ENCODE assay signal across 21 cellular contexts in genomic region chr1:56626546-56626945, GRCh38. TPM values are rescaled to one million over a fixed set of nuclear protein-coding genes. Genes with fewer than 3 reads are reported as not detected.
A peak's percentile ranks its signal among the peaks of the same experiment; 100 is the strongest.
DNase-seq lines count a peak whose midpoint lies in the region; TF ChIP-seq lines count a peak whose summit lies in the region.
"Had no signal": no experiment of that assay in that cellular context is flagged by ENCODE, and none has a peak within 500 bp of the region (broad histone marks: within the 10 kb centered on the region; RNA-seq: fewer than 3 reads in every experiment).

No MANE protein-coding gene starts in this region.

- H3K27me3 ChIP-seq in SK-N-SH (ENCODE audit: insufficient read depth) (no peaks in the 10 kb centered on the region), sigmoid colon (no peaks in the 10 kb centered on the region)
- H3K27me3 ChIP-seq: gastroesophageal sphincter had no signal

- peak overlapping the region in 1 of 2 experiments; percentile 40; a peak in 2 of 4 replicates for H3K27ac ChIP-seq in SK-N-SH (ENCODE audit: low read depth in 2 of 2, low read length in 1 of 2)
- H3K27ac ChIP-seq in sigmoid colon, result no peak overlapping the region
- H3K27ac ChIP-seq: gastroesophageal sphincter, thoracic aorta had no signal

- intact Hi-C loops in sigmoid colon (cut with DNase I), result no loop called here

- no peak for TF ChIP-seq RAD21 in SK-N-SH (IDR thresholded peaks at IDR 0.05; ENCODE audit: low read length)

- TF ChIP-seq EP300 in SK-N-SH (IDR thresholded peaks at IDR 0.05; ENCODE audit: borderline replicate concordance in 1 of 2, low read depth in 1 of 2, low read length in 1 of 2) (no peak), sigmoid colon (IDR thresholded peaks at IDR 0.05) (no peak)

- H3K4me3 ChIP-seq in SK-N-SH (ENCODE audit: low read depth in 2 of 2, low read length in 1 of 2) (no peak overlapping the region), fibroblast of the aortic adventitia (ENCODE audit: low read depth, low read length) (no peak overlapping the region), sigmoid colon (no peak overlapping the region)
- H3K4me3 ChIP-seq: gastroesophageal sphincter, lung, smooth muscle cell, thoracic aorta had no signal

- H3F3A ChIP-seq in SK-N-SH (replicated peaks; ENCODE audit: insufficient read depth), result peaks cover 16% of the 10 kb centered on the region

- DNase-seq in GM03348 (ENCODE audit: low spot score), result peak; percentile 56
- DNase-seq in SK-N-SH, result no peak
- peak; percentile 43 for DNase-seq in fibroblast of the aortic adventitia (ENCODE audit: low read depth)
- DNase-seq in activated CD8-positive, alpha-beta memory T cell treated with anti-CD3 and anti-CD28 coated beads for 24 hours, result no peak
- no peak for DNase-seq in sigmoid colon
- DNase-seq in activated CD4-positive, alpha-beta T cell treated with anti-CD3 and anti-CD28 coated beads, Interleukin-2, amount 50 U/mL, for 1 hour, result no peak
- DNase-seq in Ammon's horn (ENCODE audit: low spot score), result no peak
- DNase-seq: activated B cell treated with CpG ODN at 0.5 μM for 24 hours; activated CD4-positive, alpha-beta T cell treated with anti-CD3 and anti-CD28 coated beads, Interleukin-2, amount 50 U/mL, for 48 hours; activated effector memory CD4-positive, alpha-beta T cell treated with anti-CD3 and anti-CD28 coated beads, Interleukin-2, amount 50 U/mL, for 16 hours; CD4-positive, CD25-positive, alpha-beta regulatory T cell; cortex of kidney; KG1; NCI-H1694; NCI-H774; stimulated activated naive CD4-positive, alpha-beta T cell treated with Interleukin-2 at 50 U/mL for 16 hours; T1000 had no signal

- no peaks in the 10 kb centered on the region for H4K20me1 ChIP-seq in SK-N-SH (ENCODE audit: insufficient read depth)

- H3K9me2 ChIP-seq in SK-N-SH, result no peaks in the 10 kb centered on the region

- H3K4me1 ChIP-seq in SK-N-SH (ENCODE audit: control insufficient read depth in 1 of 2, insufficient read depth in 2 of 2, low read depth in 1 of 2, low read length in 1 of 2), result peaks cover 0 to 5% of the 10 kb centered on the region in 2 experiments; a peak in 1 of 4 replicates
- no peaks in the 10 kb centered on the region for H3K4me1 ChIP-seq in sigmoid colon
- H3K4me1 ChIP-seq: gastroesophageal sphincter had no signal

- H3K9ac ChIP-seq in SK-N-SH, result no peak overlapping the region

- no peaks in the 10 kb centered on the region for H3K36me3 ChIP-seq in SK-N-SH (replicated peaks in 1 of 2; ENCODE audit: control insufficient read depth in 1 of 2, insufficient read depth in 2 of 2, low read length in 1 of 2)
- no peaks in the 10 kb centered on the region for H3K36me3 ChIP-seq in sigmoid colon
- H3K36me3 ChIP-seq: gastroesophageal sphincter, thoracic aorta had no signal

- POLR2A ChIA-PET in SK-N-SH (lab: Yijun Ruan, JAX), result no interaction called here

- H2AFZ ChIP-seq in SK-N-SH (ENCODE audit: low read depth), result 0 out of 2 replicates have a peak overlapping the region, but pooled peaks have one; percentile 32

- H3K79me2 ChIP-seq in SK-N-SH (ENCODE audit: insufficient read depth), result no peaks in the 10 kb centered on the region

- CTCF ChIA-PET in SK-N-SH (lab: Yijun Ruan, JAX), result interaction anchor here (1.1 kb wide), 1 partner anchor 41 kb away, joined by 4 read pairs; no protein-coding TSS in a partner anchor

- no peak for TF ChIP-seq POLR2A in sigmoid colon (IDR thresholded peaks at IDR 0.05)

- 0 out of 2 replicates have a peak overlapping the region, but pooled peaks have one; percentile 21 for H3K4me2 ChIP-seq in SK-N-SH
- H3K4me2 ChIP-seq: smooth muscle cell had no signal

- H3K9me3 ChIP-seq in SK-N-SH (no peaks in the 10 kb centered on the region), sigmoid colon (no peaks in the 10 kb centered on the region)
- H3K9me3 ChIP-seq: gastroesophageal sphincter, thoracic aorta had no signal

- no peak for TF ChIP-seq CTCF in SK-N-SH (IDR thresholded peaks at IDR 0.05)
- TF ChIP-seq CTCF in fibroblast of the aortic adventitia (IDR thresholded peaks at IDR 0.05; ENCODE audit: insufficient read depth, low read length), result no peak
- TF ChIP-seq CTCF in sigmoid colon (IDR thresholded peaks at IDR 0.05), result no peak

TF ChIP-seq in SK-N-SH, 30 proteins besides CTCF, POLR2A, EP300 and RAD21:
- no peak for TF ChIP-seq GATA2 (CRISPR knock-in tag; IDR thresholded peaks at IDR 0.05)
- no peak for TF ChIP-seq REST (IDR thresholded peaks at IDR 0.05; ENCODE audit: low read depth, low read length)
- no peak for TF ChIP-seq NRF1 (IDR thresholded peaks at IDR 0.05; ENCODE audit: low read depth, low read length)
- 0 out of 2 replicates have a peak, but pooled peaks have one; percentile 14 for TF ChIP-seq JUND (IDR thresholded peaks at IDR 0.05)
- TF ChIP-seq RFX5 (IDR thresholded peaks at IDR 0.05; ENCODE audit: low read length), result no peak
- TF ChIP-seq FOSL2 (IDR thresholded peaks at IDR 0.05; ENCODE audit: borderline replicate concordance, low read depth), result peak; percentile 10; the same call in 1 of the 2 replicates
- TF ChIP-seq CHD2 (IDR thresholded peaks at IDR 0.05; ENCODE audit: low read length, partially characterized antibody), result no peak
- TF ChIP-seq EZH2phosphoT487 (IDR thresholded peaks at IDR 0.05; ENCODE audit: borderline replicate concordance, low read depth), result no peak

RNA-seq across cellular contexts. Expression of gene PRKAA2, which starts 18.6 kb away (rescaled TPM):
- polyA plus RNA-seq in SK-N-SH (2012; rRNA removed) (1.5 and 1.8 TPM in 2 replicates), sigmoid colon (1 to 10 TPM in 1 of 3 donors, under 1 TPM in 2; 0.23 to 1.4 (median 0.60) TPM)
- polyA plus RNA-seq in SK-N-SH (2012; cell fraction: cytosol; rRNA removed), result 1.8 and 2.1 TPM in 2 replicates
- 2.3 and 4.9 TPM in 2 replicates for polyA plus RNA-seq in SK-N-SH (2012; cell fraction: nucleus; rRNA removed)
- total RNA-seq in fibroblast of the aortic adventitia (ENCODE audit: low replicate concordance) (0.16 and 3.7 TPM in 2 replicates), sigmoid colon (10 to 100 TPM; 25.3 to 30.8 (median 27.8) TPM)
- total RNA-seq: activated B cell treated with CpG ODN at 0.5 μM for 24 hours; CD4-positive, CD25-positive, alpha-beta regulatory T cell had no signal
- polyA plus RNA-seq: CD4-positive, CD25-positive, alpha-beta regulatory T cell had no signal

RNA-seq across cellular contexts. Expression of gene PLPP3, which starts 47.2 kb away (rescaled TPM):
- 32.2 and 38.1 TPM in 2 replicates for polyA plus RNA-seq in SK-N-SH (2012; rRNA removed)
- 28.3 and 34.6 TPM in 2 replicates for polyA plus RNA-seq in SK-N-SH (2012; cell fraction: cytosol; rRNA removed)
- 20.8 and 34.3 TPM in 2 replicates for polyA plus RNA-seq in SK-N-SH (2012; cell fraction: nucleus; rRNA removed)
- total RNA-seq in fibroblast of the aortic adventitia (ENCODE audit: low replicate concordance), result 45.7 and 270 TPM in 2 replicates
- 100 to 1,000 TPM in 2 of 4 donors, 10 to 100 TPM in 2; 92.8 to 136 (median 109) TPM for total RNA-seq in sigmoid colon
- polyA plus RNA-seq in sigmoid colon, result 10 to 100 TPM in 2 of 3 donors, 1 to 10 TPM in 1; 4.9 to 20.7 (median 16.8) TPM
- total RNA-seq: CD4-positive, CD25-positive, alpha-beta regulatory T cell had no signal

Comparison
In these comparisons a context has a peak if more than half of its experiments do, and no peak if none do; other contexts are left out.
1. DNase-seq: peak in GM03348 (single experiment) and fibroblast of the aortic adventitia (single experiment); none in SK-N-SH (single experiment), activated CD8-positive, alpha-beta memory T cell treated with anti-CD3 and anti-CD28 coated beads for 24 hours (single experiment), sigmoid colon (single experiment), activated CD4-positive, alpha-beta T cell treated with anti-CD3 and anti-CD28 coated beads, Interleukin-2, amount 50 U/mL, for 1 hour (single experiment) and Ammon's horn (single experiment).